9 cellular contexts compared by ENCODE assay signal in genomic region chr6:145736854-145737181, GRCh38. TPM values are rescaled to one million over a fixed set of nuclear protein-coding genes. Genes with fewer than 3 reads are reported as not detected.
A peak's percentile ranks its signal among the peaks of the same experiment; 100 is the strongest.
DNase-seq lines count a peak whose midpoint lies in the region; ATAC-seq and TF ChIP-seq lines count a peak whose summit lies in the region.
"Had no signal": no experiment of that assay in that cellular context is flagged by ENCODE, and none has a peak within 500 bp of the region (broad histone marks: within the 10 kb centered on the region; RNA-seq: fewer than 3 reads in every experiment).

No MANE protein-coding gene starts in this region.

- CTCF ChIA-PET in CD4-positive, alpha-beta T cell (lab: Charles Lee) = no interaction called here

- H3K4me3 Mint-ChIP-seq in CD4-positive, alpha-beta T cell = peak overlapping the region; percentile 18

- ATAC-seq in CD4-positive, alpha-beta T cell (ENCODE audit: poor library complexity) = no peak
- ATAC-seq in psoas muscle (no peak), SK-N-SH treated with all-trans-retinoic acid at 6 μM for 48 hours (no peak), GM21619 (IDR thresholded peaks at IDR 0.05; ENCODE audit: unreplicated experiment) (no peak)

- H3K36me3 Mint-ChIP-seq in CD4-positive, alpha-beta T cell (ENCODE audit: low read depth) = peaks cover 11% of the 10 kb centered on the region

- no peaks in the 10 kb centered on the region for H3K27me3 Mint-ChIP-seq in CD4-positive, alpha-beta T cell

- intact Hi-C loops in CD4-positive, alpha-beta T cell (cut with DNase I, micrococcal nuclease) = loop anchor here (2.0 to 10.0 kb wide), 3 partner anchors 78 to 228 kb away; partner anchors contain the start of genes SHPRH (in 2 of the 2) and FBXO30 (in 1 of the 2)
- intact Hi-C loops in esophagus squamous epithelium (cut with DNase I) (no loop called here), psoas muscle (cut with DNase I) (loop anchor here (5.0 to 10.0 kb wide), 4 partner anchors 48 to 1892 kb away; partner anchors contain the start of gene LTV1 (in 1 of the 2))

- H3K36me3 ChIP-seq in Peyer's patch (no peaks in the 10 kb centered on the region), esophagus squamous epithelium (no peaks in the 10 kb centered on the region), psoas muscle (ENCODE audit: insufficient read depth in 1 of 2, low read depth in 1 of 2) (no peaks in the 10 kb centered on the region)

- H3K27ac Mint-ChIP-seq in CD4-positive, alpha-beta T cell = peak overlapping the region; percentile 98

- TF ChIP-seq POLR2A in Peyer's patch (IDR thresholded peaks at IDR 0.05) = no peak
- TF ChIP-seq POLR2A in esophagus squamous epithelium (IDR thresholded peaks at IDR 0.05) = no peak

- POLR2A ChIA-PET in CD4-positive, alpha-beta T cell (lab: Charles Lee) = interaction anchor here (1.0 to 3.9 kb wide), 4 partner anchors 75 to 228 kb away, joined by 3 to 60 read pairs (median 24); partner anchors contain the start of genes FBXO30 and SHPRH

- TF ChIP-seq CTCF in CD4-positive, alpha-beta T cell (IDR thresholded peaks at IDR 0.05) = no peak
- TF ChIP-seq CTCF in Peyer's patch (IDR thresholded peaks at IDR 0.05) (no peak), esophagus squamous epithelium (IDR thresholded peaks at IDR 0.05) (no peak), psoas muscle (IDR thresholded peaks at IDR 0.05) (no peak)

- no peaks in the 10 kb centered on the region for H3K9me3 Mint-ChIP-seq in CD4-positive, alpha-beta T cell

- H3K9me3 ChIP-seq in CD4-positive, alpha-beta T cell (ENCODE audit: control insufficient read depth, low read length) = no peaks in the 10 kb centered on the region
- H3K9me3 ChIP-seq in Peyer's patch (no peaks in the 10 kb centered on the region), esophagus squamous epithelium (no peaks in the 10 kb centered on the region), psoas muscle (no peaks in the 10 kb centered on the region)

- H3K27ac ChIP-seq in CD4-positive, alpha-beta T cell (ENCODE audit: low read depth, low read length) = no peak overlapping the region
- H3K27ac ChIP-seq in Peyer's patch = peak overlapping the region in 3 of 4 donors; percentile 15 to 93 (median 92)
- peak overlapping the region in 3 of 4 donors; percentile 64 to 94 (median 89) for H3K27ac ChIP-seq in esophagus squamous epithelium
- H3K27ac ChIP-seq in psoas muscle = peak overlapping the region; percentile 98

- no peak for DNase-seq in CD4-positive, alpha-beta T cell
- DNase-seq in Peyer's patch (no peak), esophagus squamous epithelium (lab: John Stamatoyannopoulos, UW) (no peak), psoas muscle (no peak), SK-N-DZ (ENCODE audit: low spot score) (no peak), NCI-H2081 (lab: John Stamatoyannopoulos, UW) (no peak)

- 54 to 68% methylated on average over 5 of the region's 5 CpGs for WGBS in esophagus squamous epithelium, 2 donors
- WGBS in psoas muscle, 3 donors = 45 to 56% (median 47%) methylated on average over 5 of the region's 5 CpGs

- peaks cover 16% of the 10 kb centered on the region for H3K4me1 Mint-ChIP-seq in CD4-positive, alpha-beta T cell (ENCODE audit: low read depth)

- no peaks in the 10 kb centered on the region for H3K27me3 ChIP-seq in CD4-positive, alpha-beta T cell (ENCODE audit: control insufficient read depth, insufficient read depth, low read length)
- no peaks in the 10 kb centered on the region for H3K27me3 ChIP-seq in Peyer's patch
- H3K27me3 ChIP-seq in esophagus squamous epithelium = peaks cover 0 to under 1% (median 0%) of the 10 kb centered on the region in 4 donors
- no peaks in the 10 kb centered on the region for H3K27me3 ChIP-seq in psoas muscle (ENCODE audit: insufficient read depth in 3 of 3, low read length in 2 of 3)

- peak overlapping the region in 1 of 4 donors; percentile 64 for H3K4me3 ChIP-seq in Peyer's patch
- H3K4me3 ChIP-seq in esophagus squamous epithelium = no peak overlapping the region
- H3K4me3 ChIP-seq in psoas muscle = peak overlapping the region; percentile 77
- H3K4me3 ChIP-seq: skin epidermis had no signal

- H3K4me1 ChIP-seq in Peyer's patch = peaks cover 0 to 5% (median 0%) of the 10 kb centered on the region in 4 donors
- H3K4me1 ChIP-seq in esophagus squamous epithelium = peaks cover 0 to 37% (median 0%) of the 10 kb centered on the region in 3 donors
- H3K4me1 ChIP-seq in psoas muscle = peaks cover 22% of the 10 kb centered on the region

TF ChIP-seq in SK-N-SH treated with all-trans-retinoic acid at 6 μM for 48 hours, 23 proteins besides CTCF, POLR2A, EP300 and RAD21:
- TF ChIP-seq ISL1 (CRISPR knock-in tag; IDR thresholded peaks at IDR 0.05) (no peak), RARB (CRISPR knock-in tag; IDR thresholded peaks at IDR 0.05) (no peak), ZNF565 (CRISPR knock-in tag; conservative IDR thresholded peaks at IDR 0.05; ENCODE audit: low read depth) (no peak), SNAI2 (CRISPR knock-in tag; IDR thresholded peaks at IDR 0.05) (no peak), CSDC2 (CRISPR knock-in tag; IDR thresholded peaks at IDR 0.05) (no peak)

RNA-seq across cellular contexts. Expression of gene EPM2A, which starts 1.5 kb away (rescaled TPM):
- total RNA-seq in CD4-positive, alpha-beta T cell = 1 to 10 TPM; 5.0 to 5.7 TPM
- total RNA-seq in Peyer's patch (10 to 100 TPM in 1 of 4 donors, 1 to 10 TPM in 3; 8.1 to 18.9 (median 9.2) TPM), esophagus squamous epithelium (10 to 100 TPM in 1 of 4 donors, 1 to 10 TPM in 3; 2.4 to 24.4 (median 6.6) TPM), psoas muscle (10 to 100 TPM; 55.4 to 73.7 (median 70.6) TPM)
- polyA plus RNA-seq in psoas muscle = 10 to 100 TPM; 30.1 to 88.4 (median 40.9) TPM
- 7.1 and 10.6 TPM in 2 replicates for polyA plus RNA-seq in SK-N-DZ (2014; cell fraction: cytosol; rRNA removed)
- 5.4 and 8.8 TPM in 2 replicates for polyA plus RNA-seq in SK-N-DZ (2014; cell fraction: nucleus; rRNA removed)
